In genomic region chr13:49495783-49496762, GRCh38 we compare ENCODE assay signal across 1 cellular context.
TF ChIP-seq lines count a peak whose summit lies in the region.

Gene PHF11, plus strand, starts transcription at chr13:49495953. Its CDS starts 49 bp downstream, at chr13:49496002.

TF ChIP-seq in HEK293, 187 proteins besides CTCF, POLR2A, EP300 and RAD21 (continued from another document):
- TF ChIP-seq, protein P1, sequence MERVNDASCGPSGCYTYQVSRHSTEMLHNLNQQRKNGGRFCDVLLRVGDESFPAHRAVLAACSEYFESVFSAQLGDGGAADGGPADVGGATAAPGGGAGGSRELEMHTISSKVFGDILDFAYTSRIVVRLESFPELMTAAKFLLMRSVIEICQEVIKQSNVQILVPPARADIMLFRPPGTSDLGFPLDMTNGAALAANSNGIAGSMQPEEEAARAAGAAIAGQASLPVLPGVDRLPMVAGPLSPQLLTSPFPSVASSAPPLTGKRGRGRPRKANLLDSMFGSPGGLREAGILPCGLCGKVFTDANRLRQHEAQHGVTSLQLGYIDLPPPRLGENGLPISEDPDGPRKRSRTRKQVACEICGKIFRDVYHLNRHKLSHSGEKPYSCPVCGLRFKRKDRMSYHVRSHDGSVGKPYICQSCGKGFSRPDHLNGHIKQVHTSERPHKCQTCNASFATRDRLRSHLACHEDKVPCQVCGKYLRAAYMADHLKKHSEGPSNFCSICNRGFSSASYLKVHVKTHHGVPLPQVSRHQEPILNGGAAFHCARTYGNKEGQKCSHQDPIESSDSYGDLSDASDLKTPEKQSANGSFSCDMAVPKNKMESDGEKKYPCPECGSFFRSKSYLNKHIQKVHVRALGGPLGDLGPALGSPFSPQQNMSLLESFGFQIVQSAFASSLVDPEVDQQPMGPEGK (tag by site-specific recombination; IDR thresholded peaks at IDR 0.05), result peak; percentile 12
